Comparison of ENCODE assay signal across 9 cellular contexts in genomic region chr5:431001-431710, GRCh38. TPM values are rescaled to one million over a fixed set of nuclear protein-coding genes. Genes with fewer than 3 reads are reported as not detected.
DNase-seq lines count a peak whose midpoint lies in the region; ATAC-seq and FAIRE-seq lines count a peak whose summit lies in the region.
"Had no signal": no experiment of that assay in that cellular context is flagged by ENCODE, and none has a peak within 500 bp of the region (broad histone marks: within the 10 kb centered on the region; RNA-seq: fewer than 3 reads in every experiment).

No MANE protein-coding gene starts in this region.

- no peaks in the 10 kb centered on the region for H3K4me1 Mint-ChIP-seq in activated T-cell treated with anti-CD3 and anti-CD28 coated beads, Interleukin-2, amount 50 U/mL, for 4 hours (ENCODE audit: low read depth)

- no peaks in the 10 kb centered on the region for H3K4me1 ChIP-seq in small intestine (ENCODE audit: control insufficient read depth in 2 of 2, insufficient read depth in 1 of 2, low read depth in 1 of 2, low read length in 1 of 2)

- H3K36me3 Mint-ChIP-seq in activated T-cell treated with anti-CD3 and anti-CD28 coated beads, Interleukin-2, amount 50 U/mL, for 4 hours (ENCODE audit: insufficient read depth) = no peaks in the 10 kb centered on the region

- peaks cover 5% of the 10 kb centered on the region for H3K27me3 Mint-ChIP-seq in activated T-cell treated with anti-CD3 and anti-CD28 coated beads, Interleukin-2, amount 50 U/mL, for 4 hours (ENCODE audit: low read depth)

- H3K9me3 ChIP-seq in small intestine (ENCODE audit: control insufficient read depth, low read depth) = no peaks in the 10 kb centered on the region

- ATAC-seq in HG02571 (IDR thresholded peaks at IDR 0.05; ENCODE audit: unreplicated experiment) = peak; percentile 61
- peak; percentile 87 to 90 for ATAC-seq in activated T-cell treated with anti-CD3 and anti-CD28 coated beads, Interleukin-2, amount 50 U/mL, for 4 hours

- H3K27me3 ChIP-seq in small intestine (ENCODE audit: control insufficient read depth in 2 of 2, insufficient read depth in 2 of 2, low read length in 2 of 2) = no peaks in the 10 kb centered on the region

- 34 to 42% (median 36%) methylated on average over 18 of the region's 18 CpGs for WGBS in small intestine, 3 donors

- no peaks in the 10 kb centered on the region for H3K36me3 ChIP-seq in small intestine (ENCODE audit: control insufficient read depth in 2 of 2, insufficient read depth in 2 of 2, low read length in 2 of 2)

- no peak overlapping the region for H3K4me3 Mint-ChIP-seq in activated T-cell treated with anti-CD3 and anti-CD28 coated beads, Interleukin-2, amount 50 U/mL, for 4 hours
- H3K4me3 Mint-ChIP-seq: dendritic cell treated with granulocyte-macrophage colony-stimulating factor and Interleukin-4, amounts not matched to agents 40 ng/mL and 50 ng/mL, for 4 days had no signal

- no peak overlapping the region for H3K27ac ChIP-seq in small intestine (ENCODE audit: low read depth in 1 of 2, low read length in 1 of 2)

- FAIRE-seq in small intestine (lab: Jason Lieb, UNC) = no peak

- no peaks in the 10 kb centered on the region for H3K9me3 Mint-ChIP-seq in activated T-cell treated with anti-CD3 and anti-CD28 coated beads, Interleukin-2, amount 50 U/mL, for 4 hours

- DNase-seq in NCI-H82 (lab: John Stamatoyannopoulos, UW) (peak; percentile 36), NCI-H82 treated with DMSO at 0.1 percent for 48 hours (lab: John Stamatoyannopoulos, UW; ENCODE audit: unreplicated experiment) (no peak), NCI-H510A (lab: John Stamatoyannopoulos, UW) (peak; percentile 67), germinal center (ENCODE audit: low spot score) (peak; percentile 66), small intestine (peak; percentile 52), T1000 (lab: John Stamatoyannopoulos, UW) (no peak)
- peak; percentile 29 for DNase-seq in activated T-cell treated with anti-CD3 and anti-CD28 coated beads, Interleukin-2, amount 50 U/mL, for 4 hours

- H3K4me3 ChIP-seq in small intestine (ENCODE audit: low read depth in 1 of 2, low read length in 2 of 2) = no peak overlapping the region

RNA-seq across cellular contexts. Expression of gene EXOC3, which starts 11.8 kb away (rescaled TPM):
- 10 to 100 TPM; 62.7 to 78.3 (median 67.2) TPM for total RNA-seq in activated T-cell treated with anti-CD3 and anti-CD28 coated beads, Interleukin-2, amount 50 U/mL, for 4 hours
- polyA plus RNA-seq in small intestine = 10 to 100 TPM; 47.2 to 85.7 (median 70.5) TPM

Comparison
In these comparisons a context has a peak if more than half of its experiments do, and no peak if none do; other contexts are left out.
1. DNase-seq: peak in NCI-H82 (single experiment), NCI-H510A (single experiment), activated T-cell treated with anti-CD3 and anti-CD28 coated beads, Interleukin-2, amount 50 U/mL, for 4 hours (single experiment), germinal center (single experiment) and small intestine (single experiment); none in NCI-H82 treated with DMSO at 0.1 percent for 48 hours (single experiment) and T1000 (single experiment).